14 cellular contexts compared by ENCODE assay signal in genomic region chr6:170347975-170348374, GRCh38. TPM values are rescaled to one million over a fixed set of nuclear protein-coding genes. Genes with fewer than 3 reads are reported as not detected.
A peak's percentile ranks its signal among the peaks of the same experiment; 100 is the strongest.
DNase-seq lines count a peak whose midpoint lies in the region; ATAC-seq and TF ChIP-seq lines count a peak whose summit lies in the region.
"Had no signal": no experiment of that assay in that cellular context is flagged by ENCODE, and none has a peak within 500 bp of the region (broad histone marks: within the 10 kb centered on the region; RNA-seq: fewer than 3 reads in every experiment).

No MANE protein-coding gene starts in this region.

- TF ChIP-seq EP300 in transverse colon (IDR thresholded peaks at IDR 0.05; ENCODE audit: low read depth) = no peak

- in situ Hi-C loops in transverse colon (cut with MboI; ENCODE audit: low pct_ligation_motif_present in 1 of 4, low pct_unique_long_range_greater_than_20kb in 1 of 4, low sequenced_read_pairs in 3 of 4) = no loop called here

- H3K4me3 ChIP-seq in esophagus (ENCODE audit: low read depth in 1 of 2, low read length in 2 of 2) (no peak overlapping the region), prostate gland (peak overlapping the region in 1 of 2 donors; percentile 1), uterus (no peak overlapping the region), transverse colon (no peak overlapping the region)
- H3K4me3 ChIP-seq: BLaER1 treated with 17β-estradiol and CSF1 and Interleukin-3, amounts not matched to agents 10 nM and 100 nM; GM12878 had no signal

- H3K27me3 Mint-ChIP-seq in activated T-helper 17 cell treated with anti-CD3 and anti-CD28 coated beads, Interleukin-2, amount 50 U/mL, for 72 hours = no peaks in the 10 kb centered on the region
- H3K27me3 Mint-ChIP-seq: B cell had no signal

- peaks cover 73% of the 10 kb centered on the region for H3K36me3 Mint-ChIP-seq in activated T-helper 17 cell treated with anti-CD3 and anti-CD28 coated beads, Interleukin-2, amount 50 U/mL, for 72 hours (ENCODE audit: low read depth)

- H3K9me3 ChIP-seq in esophagus (ENCODE audit: control insufficient read depth in 2 of 2, insufficient read depth in 1 of 2, low read depth in 1 of 2, low read length in 1 of 2) = no peaks in the 10 kb centered on the region
- no peaks in the 10 kb centered on the region for H3K9me3 ChIP-seq in prostate gland
- no peaks in the 10 kb centered on the region for H3K9me3 ChIP-seq in uterus
- H3K9me3 ChIP-seq in transverse colon = no peaks in the 10 kb centered on the region

- no peak for TF ChIP-seq POLR2A in prostate gland (IDR thresholded peaks at IDR 0.05)
- TF ChIP-seq POLR2A in uterus (IDR thresholded peaks at IDR 0.05) = no peak
- TF ChIP-seq POLR2A in transverse colon (IDR thresholded peaks at IDR 0.05) = no peak

- H3K27ac ChIP-seq in esophagus (ENCODE audit: low read depth in 2 of 2, low read length in 1 of 2) = peak overlapping the region; percentile 35 to 49
- peak overlapping the region in 1 of 2 donors; percentile 51 for H3K27ac ChIP-seq in prostate gland
- H3K27ac ChIP-seq in uterus = peak overlapping the region; percentile 30 to 44
- H3K27ac ChIP-seq in transverse colon = no peak overlapping the region
- H3K27ac ChIP-seq: BLaER1 treated with 17β-estradiol and CSF1 and Interleukin-3, amounts not matched to agents 10 nM and 100 nM had no signal

- H3K4me3 Mint-ChIP-seq in activated T-helper 17 cell treated with anti-CD3 and anti-CD28 coated beads, Interleukin-2, amount 50 U/mL, for 72 hours = no peak overlapping the region
- H3K4me3 Mint-ChIP-seq: B cell; CD8-positive, alpha-beta T cell; H9 had no signal

- peak overlapping the region; percentile 15 for H3K27ac Mint-ChIP-seq in activated T-helper 17 cell treated with anti-CD3 and anti-CD28 coated beads, Interleukin-2, amount 50 U/mL, for 72 hours
- H3K27ac Mint-ChIP-seq: B cell; CD8-positive, alpha-beta T cell; H9 had no signal

- H3K4me1 Mint-ChIP-seq in activated T-helper 17 cell treated with anti-CD3 and anti-CD28 coated beads, Interleukin-2, amount 50 U/mL, for 72 hours = peaks cover 36% of the 10 kb centered on the region

- no peaks in the 10 kb centered on the region for H3K27me3 ChIP-seq in esophagus (ENCODE audit: control insufficient read depth in 1 of 2, insufficient read depth in 2 of 2, low read length in 2 of 2)
- no peaks in the 10 kb centered on the region for H3K27me3 ChIP-seq in prostate gland (replicated peaks; ENCODE audit: insufficient read depth)
- no peaks in the 10 kb centered on the region for H3K27me3 ChIP-seq in uterus
- H3K27me3 ChIP-seq in transverse colon = no peaks in the 10 kb centered on the region
- H3K27me3 ChIP-seq: BLaER1 treated with 17β-estradiol and CSF1 and Interleukin-3, amounts not matched to agents 10 nM and 100 nM had no signal

- intact Hi-C loops in prostate gland (cut with DNase I) (no loop called here), uterus (cut with DNase I; ENCODE audit: low total_unique reads) (no loop called here), transverse colon (cut with DNase I; ENCODE audit: low total_unique reads) (no loop called here)

- TF ChIP-seq CTCF in prostate gland (IDR thresholded peaks at IDR 0.05) = no peak
- no peak for TF ChIP-seq CTCF in uterus (IDR thresholded peaks at IDR 0.05)
- TF ChIP-seq CTCF in transverse colon (IDR thresholded peaks at IDR 0.05) = no peak

- 54 to 77% methylated on average over 6 of the region's 6 CpGs for WGBS in esophagus, 2 donors
- WGBS in prostate gland = 67% methylated on average over 6 of the region's 6 CpGs
- WGBS in transverse colon (ENCODE audit: low coverage in 1 of 2), 2 donors = 93% methylated on average over 5 to 6 of the region's 6 CpGs

- H3K9me3 Mint-ChIP-seq in activated T-helper 17 cell treated with anti-CD3 and anti-CD28 coated beads, Interleukin-2, amount 50 U/mL, for 72 hours = peaks cover 12% of the 10 kb centered on the region

- H3K4me1 ChIP-seq in esophagus (ENCODE audit: control insufficient read depth in 2 of 2, insufficient read depth in 2 of 2, low read length in 1 of 2) (peaks cover 0 to 4% of the 10 kb centered on the region in 2 donors), prostate gland (replicated peaks) (peaks cover 10% of the 10 kb centered on the region), uterus (no peaks in the 10 kb centered on the region), transverse colon (peaks cover 0 to 7% (median 0%) of the 10 kb centered on the region in 4 donors)

- ATAC-seq in activated T-helper 17 cell treated with anti-CD3 and anti-CD28 coated beads, Interleukin-2, amount 50 U/mL, for 72 hours (replicated peaks) = no peak
- ATAC-seq: CD8-positive, alpha-beta T cell; HepG2 had no signal

- peaks cover 0 to 17% of the 10 kb centered on the region in 2 donors for H3K36me3 ChIP-seq in esophagus (ENCODE audit: control insufficient read depth in 2 of 2, insufficient read depth in 2 of 2, low read length in 1 of 2)
- no peaks in the 10 kb centered on the region for H3K36me3 ChIP-seq in prostate gland
- no peaks in the 10 kb centered on the region for H3K36me3 ChIP-seq in uterus
- H3K36me3 ChIP-seq in transverse colon = peaks cover 0 to 39% (median 7%) of the 10 kb centered on the region in 4 donors

- DNase-seq in prostate gland (ENCODE audit: low spot score) (peak; percentile 58), uterus (no peak), transverse colon (no peak), SIG-M5 (lab: John Stamatoyannopoulos, UW) (no peak)
- DNase-seq: Calu3; CD8-positive, alpha-beta T cell; DMS79 treated with DMSO at 0.1 percent for 48 hours; H9 had no signal

RNA-seq across cellular contexts. Expression of gene FAM120B, which starts 41.4 kb away (rescaled TPM):
- 10 to 100 TPM; 22.5 to 27.4 TPM for total RNA-seq in activated T-helper 17 cell treated with anti-CD3 and anti-CD28 coated beads, Interleukin-2, amount 50 U/mL, for 72 hours
- polyA plus RNA-seq in esophagus = 1 to 10 TPM; 6.4 to 8.7 TPM
- total RNA-seq in prostate gland (10 to 100 TPM; 28.8 to 45.0 TPM), uterus (10 to 100 TPM; 12.1 to 50.9 (median 35.2) TPM), transverse colon (10 to 100 TPM; 24.7 to 35.9 (median 26.7) TPM)

RNA-seq across cellular contexts. Expression of gene DLL1, which starts 57.1 kb away (rescaled TPM):
- total RNA-seq in activated T-helper 17 cell treated with anti-CD3 and anti-CD28 coated beads, Interleukin-2, amount 50 U/mL, for 72 hours = under 1 TPM; 0.11 to 0.56 TPM
- polyA plus RNA-seq in esophagus = 10 to 100 TPM; 12.5 to 15.6 TPM
- 10 to 100 TPM; 16.0 to 40.4 TPM for total RNA-seq in prostate gland
- 10 to 100 TPM in 3 of 4 donors, 1 to 10 TPM in 1; 8.7 to 24.3 (median 19.2) TPM for total RNA-seq in uterus
- total RNA-seq in transverse colon = 10 to 100 TPM; 15.0 to 46.2 (median 25.9) TPM
- total RNA-seq: HepG2 had no signal
- polyA plus RNA-seq: HepG2 had no signal

Comparison
In these comparisons a context has a peak if more than half of its experiments do, and no peak if none do; other contexts are left out.
1. H3K27ac ChIP-seq: peak in esophagus (2 of 2) and uterus (2 of 2); none in transverse colon (0 of 4).
2. RNA of gene DLL1, which starts 57.1 kb away (total RNA-seq): 16.0 to 40.4 TPM in prostate gland, 15.0 to 46.2 TPM in transverse colon and 8.7 to 24.3 TPM in uterus; 0.11 to 0.56 TPM in activated T-helper 17 cell treated with anti-CD3 and anti-CD28 coated beads, Interleukin-2, amount 50 U/mL, for 72 hours; every median in the first group is over 4 times any median in the second.